ENCODE assay signal across 8 cellular contexts in the genomic region with DNA sequence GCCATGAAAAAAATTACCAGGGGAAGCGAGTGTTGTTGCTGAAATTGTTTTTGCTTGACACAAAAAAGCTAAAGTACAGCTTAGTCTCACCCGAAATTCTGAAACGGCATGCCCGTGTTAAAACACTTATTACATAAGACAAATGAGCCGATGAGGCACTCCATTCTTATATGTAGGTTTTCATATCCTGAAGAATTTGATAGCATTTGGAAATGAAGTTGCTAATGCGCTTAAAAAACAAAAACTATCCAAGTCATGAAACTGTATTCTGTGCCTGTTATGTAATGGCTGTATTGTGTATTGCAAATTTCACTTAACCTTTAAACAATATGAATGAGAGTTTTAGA. TPM values are rescaled to one million over a fixed set of nuclear protein-coding genes. Genes with fewer than 3 reads are reported as not detected.
DNase-seq lines count a peak whose midpoint lies in the region; ATAC-seq and TF ChIP-seq lines count a peak whose summit lies in the region.

No MANE protein-coding gene starts in this region.

- H3K9ac ChIP-seq in liver (ENCODE audit: low read depth in 1 of 2, low read length in 2 of 2) = peak overlapping the region; percentile 27 to 97

- H3K9me3 Mint-ChIP-seq in activated T-cell treated with anti-CD3 and anti-CD28 coated beads, Interleukin-2, amount 50 U/mL, for 24 hours = no peaks in the 10 kb centered on the region

- peaks cover 12% of the 10 kb centered on the region for H3K36me3 Mint-ChIP-seq in activated T-cell treated with anti-CD3 and anti-CD28 coated beads, Interleukin-2, amount 50 U/mL, for 24 hours (ENCODE audit: low read depth)

- DNase-seq in activated T-cell treated with anti-CD3 and anti-CD28 coated beads, Interleukin-2, amount 50 U/mL, for 24 hours = no peak
- no peak for DNase-seq in activated T-cell treated with anti-CD3 and anti-CD28 coated beads, Interleukin-2, amount 50 U/mL, for 1 hour
- DNase-seq in tibial artery (no peak), GF-D8 (lab: John Stamatoyannopoulos, UW) (no peak)

- no peaks in the 10 kb centered on the region for H3K9me3 ChIP-seq in liver (ENCODE audit: control insufficient read depth in 4 of 4, low read length in 3 of 4)
- H3K9me3 ChIP-seq in tibial artery = no peaks in the 10 kb centered on the region

- H3K27me3 ChIP-seq in liver (ENCODE audit: control insufficient read depth in 4 of 4, insufficient read depth in 4 of 4, low read length in 3 of 4) (no peaks in the 10 kb centered on the region), tibial artery (no peaks in the 10 kb centered on the region)

- WGBS in liver = under 1% methylated on average over 6 of the region's 6 CpGs

- peak overlapping the region; percentile 95 for H3K27ac Mint-ChIP-seq in activated T-cell treated with anti-CD3 and anti-CD28 coated beads, Interleukin-2, amount 50 U/mL, for 24 hours

- peak overlapping the region; percentile 90 for H3K4me3 Mint-ChIP-seq in activated T-cell treated with anti-CD3 and anti-CD28 coated beads, Interleukin-2, amount 50 U/mL, for 24 hours

- ATAC-seq in GM19324 (IDR thresholded peaks at IDR 0.05; ENCODE audit: low FRiP score, unreplicated experiment) (no peak), HG02938 (IDR thresholded peaks at IDR 0.05; ENCODE audit: unreplicated experiment) (no peak)

- H3K27me3 Mint-ChIP-seq in activated T-cell treated with anti-CD3 and anti-CD28 coated beads, Interleukin-2, amount 50 U/mL, for 24 hours = no peaks in the 10 kb centered on the region

- H3K4me1 Mint-ChIP-seq in activated T-cell treated with anti-CD3 and anti-CD28 coated beads, Interleukin-2, amount 50 U/mL, for 24 hours (ENCODE audit: low read depth) = peaks cover 33% of the 10 kb centered on the region

- H3K36me3 ChIP-seq in liver (ENCODE audit: control insufficient read depth in 4 of 4, insufficient read depth in 3 of 4, low read depth in 1 of 4, low read length in 3 of 4) = no peaks in the 10 kb centered on the region
- H3K36me3 ChIP-seq in tibial artery = no peaks in the 10 kb centered on the region

- intact Hi-C loops in tibial artery (cut with DNase I; ENCODE audit: low total_unique reads) = loop anchor here (10.0 kb wide), 2 partner anchors 89 to 681 kb away; partner anchors contain the start of gene HSPA13

- peak overlapping the region; percentile 91 for H3K27ac ChIP-seq in angular gyrus (ENCODE audit: low read depth, low read length)
- H3K27ac ChIP-seq in liver (ENCODE audit: low read depth in 1 of 2, low read length in 2 of 2) = peak overlapping the region; percentile 76
- H3K27ac ChIP-seq in tibial artery = peak overlapping the region; percentile 98

- H3K4me3 ChIP-seq in liver (ENCODE audit: low read depth in 1 of 3, low read length in 3 of 3) = peak overlapping the region; percentile 63 to 94 (median 93)
- H3K4me3 ChIP-seq in tibial artery = peak overlapping the region; percentile 69 to 85

- H3K4me1 ChIP-seq in liver (ENCODE audit: control insufficient read depth in 4 of 4, insufficient read depth in 4 of 4, low read length in 3 of 4) = peaks cover 2 to 16% (median 10%) of the 10 kb centered on the region in 4 donors
- H3K4me1 ChIP-seq in tibial artery = peaks cover 0 to 25% (median 11%) of the 10 kb centered on the region in 4 donors

- no peak for TF ChIP-seq RAD21 in liver (IDR thresholded peaks at IDR 0.05)

- TF ChIP-seq CTCF in liver (IDR thresholded peaks at IDR 0.05; ENCODE audit: low read depth, low read length, missing input control) = no peak
- no peak for TF ChIP-seq CTCF in tibial artery (IDR thresholded peaks at IDR 0.05)

TF ChIP-seq in liver, 16 proteins besides CTCF, POLR2A, EP300 and RAD21:
- TF ChIP-seq YY1 (IDR thresholded peaks at IDR 0.05) = peak; percentile 42
- TF ChIP-seq, protein P1, sequence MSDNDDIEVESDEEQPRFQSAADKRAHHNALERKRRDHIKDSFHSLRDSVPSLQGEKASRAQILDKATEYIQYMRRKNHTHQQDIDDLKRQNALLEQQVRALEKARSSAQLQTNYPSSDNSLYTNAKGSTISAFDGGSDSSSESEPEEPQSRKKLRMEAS (IDR thresholded peaks at IDR 0.05) = no peak

RNA-seq across cellular contexts. Expression of gene NRIP1, which starts 1.4 kb away (rescaled TPM):
- 10 to 100 TPM; 20.5 to 28.4 TPM for total RNA-seq in liver
- polyA plus RNA-seq in liver = 1 to 10 TPM; 3.8 to 4.7 TPM
